In the genomic region with DNA sequence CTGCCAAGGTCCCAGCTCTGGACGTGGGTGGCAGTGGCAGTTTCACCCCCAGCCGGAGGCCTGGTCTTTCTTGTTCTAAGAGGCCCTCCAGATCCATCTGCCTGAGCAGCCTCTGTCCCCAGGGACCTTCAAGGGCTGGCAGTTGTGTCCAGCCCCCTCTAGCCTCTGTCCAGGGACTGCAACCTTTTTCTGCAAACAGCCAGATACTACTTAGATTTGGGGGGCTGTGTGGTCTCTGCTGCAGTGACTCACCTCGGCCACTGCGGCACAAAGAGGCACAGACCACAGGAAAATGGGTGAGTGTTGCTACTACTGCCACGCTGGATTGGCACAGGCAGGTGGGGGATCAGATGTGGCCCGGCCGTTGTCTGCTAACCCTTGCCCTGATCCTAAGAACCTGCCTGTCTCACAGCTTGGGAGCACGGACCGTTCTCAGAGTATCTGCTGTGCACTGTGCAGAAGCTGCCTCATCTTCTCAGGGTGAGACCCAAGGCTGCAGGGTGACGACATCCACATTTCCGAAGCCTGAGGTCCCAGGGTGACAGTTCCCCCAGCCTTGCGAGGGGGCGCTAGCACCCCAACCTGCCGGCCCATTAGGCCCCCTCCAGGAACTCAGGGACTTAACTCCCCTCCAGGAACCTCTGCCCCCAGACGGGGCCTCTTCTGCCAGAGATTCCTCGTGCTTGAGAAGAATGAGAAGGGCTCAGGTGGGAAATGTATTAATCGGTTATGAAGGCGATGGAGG, we compare ENCODE assay signal across 13 cellular contexts. TPM values are rescaled to one million over a fixed set of nuclear protein-coding genes. Genes with fewer than 3 reads are reported as not detected.
DNase-seq lines count a peak whose midpoint lies in the region; ATAC-seq, FAIRE-seq and TF ChIP-seq lines count a peak whose summit lies in the region.
"Had no signal": no experiment of that assay in that cellular context is flagged by ENCODE, and none has a peak within 500 bp of the region (broad histone marks: within the 10 kb centered on the region; RNA-seq: fewer than 3 reads in every experiment).

No MANE protein-coding gene starts in this region.

- DNase-seq in GM23338 (ENCODE audit: low spot score): peak; percentile 81
- DNase-seq in myocyte (ENCODE audit: low read depth): peak; percentile 89
- DNase-seq in effector CD8-positive, alpha-beta T cell (lab: John Stamatoyannopoulos, UW): no peak
- no peak for DNase-seq in HTR-8/SVneo (ENCODE audit: insufficient read length, low spot score)
- DNase-seq: effector memory CD4-positive, alpha-beta T cell; NCI-H510A treated with DMSO at 0.1 percent for 48 hours; stimulated activated naive CD8-positive, alpha-beta T cell treated with anti-CD3 and anti-CD28 coated beads, Interleukin-15, amount 100 ng/mL, for 72 hours had no signal

- H3K36me3 ChIP-seq in GM23338 (ENCODE audit: insufficient read depth): no peaks in the 10 kb centered on the region

- H3K9me3 Mint-ChIP-seq in GM23338: no peaks in the 10 kb centered on the region
- H3K9me3 Mint-ChIP-seq: activated T-helper 1 cell treated with anti-CD3 and anti-CD28 coated beads, Interleukin-12 subunit alpha, Interleukin-12 subunit beta, Interleukin-2, Interleukin-4 antibody, amounts not matched to agents 30 ng/mL and 10 ng/mL and 1 ng/mL, durations not matched to agents 14 hours and 24 hours and 36 hours; stimulated activated naive CD8-positive, alpha-beta T cell treated with anti-CD3 and anti-CD28 coated beads, Interleukin-15, amount 100 ng/mL, for 72 hours had no signal

- peaks cover 46% of the 10 kb centered on the region for H3K4me1 Mint-ChIP-seq in GM23338

- H3K4me3 ChIP-seq in GM23338: no peak overlapping the region
- H3K4me3 ChIP-seq: HAP-1, skin epidermis had no signal

- no peaks in the 10 kb centered on the region for H3F3A ChIP-seq in GM23338 (replicated peaks; ENCODE audit: low read depth)

- peak overlapping the region; percentile 6; the same call in 1 of the 2 replicates for H3K27ac ChIP-seq in GM23338 (ENCODE audit: low read depth)
- peak overlapping the region; percentile 53 for H3K27ac ChIP-seq in angular gyrus (ENCODE audit: low read depth, low read length)

- no peak for FAIRE-seq in HTR-8/SVneo (lab: Jason Lieb, UNC)

- peaks cover 8% of the 10 kb centered on the region for H3K4me1 ChIP-seq in GM23338 (ENCODE audit: insufficient read depth)
- H3K4me1 ChIP-seq: HAP-1 had no signal

- H3K27me3 Mint-ChIP-seq in GM23338 (ENCODE audit: insufficient read depth, low read depth, poor library complexity): peaks cover 18% of the 10 kb centered on the region
- H3K27me3 Mint-ChIP-seq: stimulated activated naive CD8-positive, alpha-beta T cell treated with anti-CD3 and anti-CD28 coated beads, Interleukin-15, amount 100 ng/mL, for 72 hours had no signal

- TF ChIP-seq CTCF in GM23338 (conservative IDR thresholded peaks at IDR 0.05; ENCODE audit: low read depth in 2 of 2): peak; percentile 77 to 84

- no peaks in the 10 kb centered on the region; the same call in 2 of the 3 replicates for H3K36me3 Mint-ChIP-seq in GM23338 (ENCODE audit: low read depth)

- H3K27ac Mint-ChIP-seq in GM23338: peak overlapping the region; percentile 47; the same call in 1 of the 2 replicates
- H3K27ac Mint-ChIP-seq: activated T-helper 1 cell treated with anti-CD3 and anti-CD28 coated beads, Interleukin-12 subunit alpha, Interleukin-12 subunit beta, Interleukin-2, Interleukin-4 antibody, amounts not matched to agents 30 ng/mL and 10 ng/mL and 1 ng/mL, durations not matched to agents 14 hours and 24 hours and 36 hours; stimulated activated naive CD8-positive, alpha-beta T cell treated with anti-CD3 and anti-CD28 coated beads, Interleukin-15, amount 100 ng/mL, for 72 hours had no signal

- H3K4me3 Mint-ChIP-seq in GM23338: no peak overlapping the region; the same call in 2 of the 3 replicates
- H3K4me3 Mint-ChIP-seq: activated T-helper 1 cell treated with anti-CD3 and anti-CD28 coated beads, Interleukin-12 subunit alpha, Interleukin-12 subunit beta, Interleukin-2, Interleukin-4 antibody, amounts not matched to agents 30 ng/mL and 10 ng/mL and 1 ng/mL, durations not matched to agents 14 hours and 24 hours and 36 hours; stimulated activated naive CD8-positive, alpha-beta T cell treated with anti-CD3 and anti-CD28 coated beads, Interleukin-15, amount 100 ng/mL, for 72 hours had no signal

- ATAC-seq in GM23338 (peak; percentile 65), GM18517 (IDR thresholded peaks at IDR 0.05; ENCODE audit: unreplicated experiment) (no peak)
- ATAC-seq: stimulated activated naive CD8-positive, alpha-beta T cell treated with anti-CD3 and anti-CD28 coated beads, Interleukin-15, amount 100 ng/mL, for 72 hours had no signal

- H2AFZ ChIP-seq in GM23338: no peak overlapping the region

- H3K9me2 ChIP-seq in GM23338 (ENCODE audit: insufficient read depth): no peaks in the 10 kb centered on the region

- H3K4me2 ChIP-seq in GM23338: peak overlapping the region; percentile 3; the same call in 1 of the 2 replicates

- no peaks in the 10 kb centered on the region for H3K27me3 ChIP-seq in GM23338 (ENCODE audit: insufficient read depth)

- no peaks in the 10 kb centered on the region for H3K79me2 ChIP-seq in GM23338 (replicated peaks; ENCODE audit: insufficient read depth)

- H4K20me1 ChIP-seq in GM23338 (replicated peaks; ENCODE audit: insufficient read depth): no peaks in the 10 kb centered on the region

TF ChIP-seq in GM23338, 12 proteins besides CTCF, POLR2A, EP300 and RAD21 (continues in another document):
- TF ChIP-seq ETS1 (IDR thresholded peaks at IDR 0.05) (no peak), EZH2 (IDR thresholded peaks at IDR 0.05; ENCODE audit: low read depth, unreplicated experiment) (no peak), EZH2phosphoT487 (IDR thresholded peaks at IDR 0.05; ENCODE audit: unreplicated experiment) (no peak), JUNB (IDR thresholded peaks at IDR 0.05; ENCODE audit: unreplicated experiment) (no peak), NANOG (IDR thresholded peaks at IDR 0.05; ENCODE audit: borderline replicate concordance) (no peak), ZNF114 (CRISPR knock-in tag; IDR thresholded peaks at IDR 0.05) (no peak), POLR2AphosphoS5 (IDR thresholded peaks at IDR 0.05; ENCODE audit: low read depth) (no peak), CREB1 (CRISPR knock-in tag; IDR thresholded peaks at IDR 0.05; ENCODE audit: low read depth) (no peak), ZNF331 (CRISPR knock-in tag; IDR thresholded peaks at IDR 0.05; ENCODE audit: low read depth) (no peak), STAT1 (IDR thresholded peaks at IDR 0.05; ENCODE audit: unreplicated experiment) (no peak)
- TF ChIP-seq, protein P1, sequence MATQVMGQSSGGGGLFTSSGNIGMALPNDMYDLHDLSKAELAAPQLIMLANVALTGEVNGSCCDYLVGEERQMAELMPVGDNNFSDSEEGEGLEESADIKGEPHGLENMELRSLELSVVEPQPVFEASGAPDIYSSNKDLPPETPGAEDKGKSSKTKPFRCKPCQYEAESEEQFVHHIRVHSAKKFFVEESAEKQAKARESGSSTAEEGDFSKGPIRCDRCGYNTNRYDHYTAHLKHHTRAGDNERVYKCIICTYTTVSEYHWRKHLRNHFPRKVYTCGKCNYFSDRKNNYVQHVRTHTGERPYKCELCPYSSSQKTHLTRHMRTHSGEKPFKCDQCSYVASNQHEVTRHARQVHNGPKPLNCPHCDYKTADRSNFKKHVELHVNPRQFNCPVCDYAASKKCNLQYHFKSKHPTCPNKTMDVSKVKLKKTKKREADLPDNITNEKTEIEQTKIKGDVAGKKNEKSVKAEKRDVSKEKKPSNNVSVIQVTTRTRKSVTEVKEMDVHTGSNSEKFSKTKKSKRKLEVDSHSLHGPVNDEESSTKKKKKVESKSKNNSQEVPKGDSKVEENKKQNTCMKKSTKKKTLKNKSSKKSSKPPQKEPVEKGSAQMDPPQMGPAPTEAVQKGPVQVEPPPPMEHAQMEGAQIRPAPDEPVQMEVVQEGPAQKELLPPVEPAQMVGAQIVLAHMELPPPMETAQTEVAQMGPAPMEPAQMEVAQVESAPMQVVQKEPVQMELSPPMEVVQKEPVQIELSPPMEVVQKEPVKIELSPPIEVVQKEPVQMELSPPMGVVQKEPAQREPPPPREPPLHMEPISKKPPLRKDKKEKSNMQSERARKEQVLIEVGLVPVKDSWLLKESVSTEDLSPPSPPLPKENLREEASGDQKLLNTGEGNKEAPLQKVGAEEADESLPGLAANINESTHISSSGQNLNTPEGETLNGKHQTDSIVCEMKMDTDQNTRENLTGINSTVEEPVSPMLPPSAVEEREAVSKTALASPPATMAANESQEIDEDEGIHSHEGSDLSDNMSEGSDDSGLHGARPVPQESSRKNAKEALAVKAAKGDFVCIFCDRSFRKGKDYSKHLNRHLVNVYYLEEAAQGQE (IDR thresholded peaks at IDR 0.05; ENCODE audit: unreplicated experiment): no peak

RNA-seq across cellular contexts. Expression of gene MXRA7, which starts 27.6 kb away (rescaled TPM):
- 29.2 and 46.6 TPM in 2 replicates for total RNA-seq in GM23338 (2014; rRNA removed; shearing (Covaris generic))
- polyA plus RNA-seq in GM23338 (2016; fragmentation: Nextera tagmentation; extraction: Ambion mirVana): 11.4 and 12.1 TPM in 2 replicates
- total RNA-seq in myocyte: 716 and 760 TPM in 2 replicates
- 625 TPM for polyA plus RNA-seq in myocyte (2012)

RNA-seq across cellular contexts. Expression of gene ST6GALNAC1, which starts 39.6 kb away (rescaled TPM):
- total RNA-seq in GM23338 (2014; rRNA removed; shearing (Covaris generic)): not detected in 2 replicates
- not detected in 2 replicates for polyA plus RNA-seq in GM23338 (2016; fragmentation: Nextera tagmentation; extraction: Ambion mirVana)
- total RNA-seq in myocyte: 0.21 TPM in 1 of 2 replicates, not detected in the other
- not detected for polyA plus RNA-seq in myocyte (2012)
- total RNA-seq: HT1080 had no signal

RNA-seq across cellular contexts. Expression of gene JMJD6, which starts 43.2 kb away (rescaled TPM):
- 11.3 and 12.8 TPM in 2 replicates for total RNA-seq in GM23338 (2014; rRNA removed; shearing (Covaris generic))
- 11.4 and 12.7 TPM in 2 replicates for polyA plus RNA-seq in GM23338 (2016; fragmentation: Nextera tagmentation; extraction: Ambion mirVana)
- 22.5 and 33.8 TPM in 2 replicates for total RNA-seq in myocyte
- polyA plus RNA-seq in myocyte (2012): 31.8 TPM

RNA-seq across cellular contexts. Expression of gene METTL23, which starts 43.5 kb away (rescaled TPM):
- 41.6 and 43.2 TPM in 2 replicates for total RNA-seq in GM23338 (2014; rRNA removed; shearing (Covaris generic))
- 51.6 and 55.9 TPM in 2 replicates for polyA plus RNA-seq in GM23338 (2016; fragmentation: Nextera tagmentation; extraction: Ambion mirVana)
- total RNA-seq in myocyte: 34.8 and 35.8 TPM in 2 replicates
- 40.8 TPM for polyA plus RNA-seq in myocyte (2012)

RNA-seq across cellular contexts. Expression of gene SRSF2, which starts 53.9 kb away (rescaled TPM):
- 524 and 547 TPM in 2 replicates for total RNA-seq in GM23338 (2014; rRNA removed; shearing (Covaris generic))
- polyA plus RNA-seq in GM23338 (2016; fragmentation: Nextera tagmentation; extraction: Ambion mirVana): 305 and 317 TPM in 2 replicates
- 154 and 180 TPM in 2 replicates for total RNA-seq in myocyte
- 124 TPM for polyA plus RNA-seq in myocyte (2012)

Comparison
In these comparisons a context has a peak if more than half of its experiments do, and no peak if none do; other contexts are left out.
1. DNase-seq: peak in GM23338 (single experiment) and myocyte (single experiment); none in effector CD8-positive, alpha-beta T cell (single experiment) and HTR-8/SVneo (single experiment).
2. RNA of gene MXRA7, which starts 27.6 kb away (total RNA-seq): 716 to 760 TPM in myocyte; 29.2 to 46.6 TPM in GM23338; every median in the first group is over 10 times any median in the second.